ENCODE assay signal across 18 cellular contexts in genomic region chr2:1154710-1155594, GRCh38.
"Had no signal": no experiment of that assay in that cellular context is flagged by ENCODE, and none has a peak within 500 bp of the region (broad histone marks: within the 10 kb centered on the region; RNA-seq: fewer than 3 reads in every experiment).

No MANE protein-coding gene starts in this region.

- H3K9ac ChIP-seq: KMS-11 had no signal

- DNase-seq: activated CD4-positive, alpha-beta T cell treated with anti-CD3 and anti-CD28 coated beads for 4 hours; activated CD8-positive, alpha-beta memory T cell treated with anti-CD3 and anti-CD28 coated beads, Interleukin-2, amount 50 U/mL, for 4 hours; activated CD8-positive, alpha-beta T cell treated with anti-CD3 and anti-CD28 coated beads for 36 hours; activated gamma-delta T cell treated with Interleukin-2 at 50 U/mL for 16 hours; activated naive CD4-positive, alpha-beta T cell treated with anti-CD3 and anti-CD28 coated beads, Interleukin-2, amount 10 ng/mL, durations not matched to agents 7 days and 5 days; activated naive CD8-positive, alpha-beta T cell treated with anti-CD3 and anti-CD28 coated beads for 36 hours; activated T-cell treated with anti-CD3 and anti-CD28 coated beads, Interleukin-2, amount 50 U/mL, for 72 hours; MV-4-11; NCI-H1436; NCI-H1694 treated with DMSO at 0.1 percent for 48 hours; NCI-H2029 treated with DMSO at 0.1 percent for 48 hours; NCI-H345; NCI-H510A; NCI-H526 treated with DMSO at 0.1 percent for 48 hours; NCI-H82; SW 1271 had no signal

- H3K4me3 ChIP-seq: SJSA1 had no signal

- H3K36me3 ChIP-seq: SJSA1 had no signal

- H3K9me3 ChIP-seq: SJSA1 had no signal

- H3K27ac ChIP-seq: KMS-11, SJSA1 had no signal

- H3K27me3 ChIP-seq: SJSA1 had no signal

- H3K4me1 ChIP-seq: SJSA1 had no signal

- H3K4me2 ChIP-seq: KMS-11 had no signal
